ENCODE assay signal across 8 cellular contexts in genomic region chr7:123748734-123749536, GRCh38. TPM values are rescaled to one million over a fixed set of nuclear protein-coding genes. Genes with fewer than 3 reads are reported as not detected.
A peak's percentile ranks its signal among the peaks of the same experiment; 100 is the strongest.
DNase-seq lines count a peak whose midpoint lies in the region; ATAC-seq lines count a peak whose summit lies in the region.

Gene WASL, minus strand, starts transcription at chr7:123749003. Its CDS starts 269 bp downstream, at chr7:123748734.

- H3K4me1 ChIP-seq in esophagus (ENCODE audit: control insufficient read depth in 2 of 2, insufficient read depth in 2 of 2, low read length in 1 of 2) = no peaks in the 10 kb centered on the region
- peaks cover 21% of the 10 kb centered on the region for H3K4me1 ChIP-seq in mucosa of stomach (ENCODE audit: control insufficient read depth, insufficient read depth, low read length)

- peak within 1 kb of the TSS; percentile 87 for H3K9ac ChIP-seq in mucosa of stomach (ENCODE audit: low read length)

- 0 to 1% methylated on average over 84 to 93 of the region's 93 CpGs for WGBS in esophagus, 2 donors

- no peaks in the 10 kb centered on the region for H3K27me3 Mint-ChIP-seq in activated T-cell treated with anti-CD3 and anti-CD28 coated beads, Interleukin-2, amount 50 U/mL, for 4 hours (ENCODE audit: low read depth)

- DNase-seq in DMS114 treated with DMSO at 0.1 percent for 48 hours (lab: John Stamatoyannopoulos, UW; ENCODE audit: unreplicated experiment) = peak; percentile 74
- peak; percentile 84 for DNase-seq in HuH-7.5 (ENCODE audit: low spot score)
- peak; percentile 88 for DNase-seq in OCI-M1 (lab: John Stamatoyannopoulos, UW)
- DNase-seq in activated T-cell treated with anti-CD3 and anti-CD28 coated beads, Interleukin-2, amount 50 U/mL, for 4 hours = peak; percentile 81
- DNase-seq in stimulated activated CD8-positive, alpha-beta memory T cell treated with anti-CD3 and anti-CD28 coated beads, Interleukin-4, amount 100 ng/mL, for 48 hours = peak; percentile 91

- H3K4me3 ChIP-seq in esophagus (ENCODE audit: low read depth in 1 of 2, low read length in 2 of 2) (peak within 1 kb of the TSS; percentile 89 to 95), mucosa of stomach (ENCODE audit: low read length) (peak within 1 kb of the TSS; percentile 58)

- H3K9me3 Mint-ChIP-seq in activated T-cell treated with anti-CD3 and anti-CD28 coated beads, Interleukin-2, amount 50 U/mL, for 4 hours = no peaks in the 10 kb centered on the region

- ATAC-seq in GM21528 (IDR thresholded peaks at IDR 0.05; ENCODE audit: low FRiP score, unreplicated experiment) = peak; percentile 86
- ATAC-seq in activated T-cell treated with anti-CD3 and anti-CD28 coated beads, Interleukin-2, amount 50 U/mL, for 4 hours = peak; percentile 79 to 87

- no peaks in the 10 kb centered on the region for H3K9me3 ChIP-seq in esophagus (ENCODE audit: control insufficient read depth in 2 of 2, insufficient read depth in 1 of 2, low read depth in 1 of 2, low read length in 1 of 2)
- H3K9me3 ChIP-seq in mucosa of stomach (ENCODE audit: control insufficient read depth, low read length) = no peaks in the 10 kb centered on the region

- H3K4me3 Mint-ChIP-seq in activated T-cell treated with anti-CD3 and anti-CD28 coated beads, Interleukin-2, amount 50 U/mL, for 4 hours = peak within 1 kb of the TSS; percentile 91

- H3K36me3 Mint-ChIP-seq in activated T-cell treated with anti-CD3 and anti-CD28 coated beads, Interleukin-2, amount 50 U/mL, for 4 hours (ENCODE audit: insufficient read depth) = peaks cover 6% of the 10 kb centered on the region

- H3K36me3 ChIP-seq in esophagus (ENCODE audit: control insufficient read depth in 2 of 2, insufficient read depth in 2 of 2, low read length in 1 of 2) (no peaks in the 10 kb centered on the region), mucosa of stomach (ENCODE audit: control insufficient read depth, insufficient read depth, low read length) (no peaks in the 10 kb centered on the region)

- peaks cover 58% of the 10 kb centered on the region for H3K4me1 Mint-ChIP-seq in activated T-cell treated with anti-CD3 and anti-CD28 coated beads, Interleukin-2, amount 50 U/mL, for 4 hours (ENCODE audit: low read depth)

- H3K27ac ChIP-seq in esophagus (ENCODE audit: low read depth in 2 of 2, low read length in 1 of 2) = peak within 1 kb of the TSS; percentile 99 to 100

- H3K27me3 ChIP-seq in esophagus (ENCODE audit: control insufficient read depth in 1 of 2, insufficient read depth in 2 of 2, low read length in 2 of 2) (no peaks in the 10 kb centered on the region), mucosa of stomach (ENCODE audit: control insufficient read depth, insufficient read depth, low read length) (no peaks in the 10 kb centered on the region)

RNA-seq across cellular contexts. Expression of gene WASL, which starts in this region (rescaled TPM):
- total RNA-seq in activated T-cell treated with anti-CD3 and anti-CD28 coated beads, Interleukin-2, amount 50 U/mL, for 4 hours = 1 to 10 TPM; 4.7 to 5.4 (median 5.3) TPM
- 10 to 100 TPM; 13.7 to 20.7 TPM for polyA plus RNA-seq in esophagus

Comparison
In these comparisons a context has a peak if more than half of its experiments do, and no peak if none do; other contexts are left out.
1. Peak in every context shown above with its lines: DNase-seq, ATAC-seq, H3K4me3 ChIP-seq and H3K27ac ChIP-seq.